Comparison of ENCODE assay signal across 1 cellular context in genomic region chr7:43583424-43584199, GRCh38.
TF ChIP-seq lines count a peak whose summit lies in the region.

No MANE protein-coding gene starts in this region.

TF ChIP-seq in WTC11, 78 proteins besides CTCF, POLR2A, EP300 and RAD21 (continued from another document):
- TF ChIP-seq, protein P1, sequence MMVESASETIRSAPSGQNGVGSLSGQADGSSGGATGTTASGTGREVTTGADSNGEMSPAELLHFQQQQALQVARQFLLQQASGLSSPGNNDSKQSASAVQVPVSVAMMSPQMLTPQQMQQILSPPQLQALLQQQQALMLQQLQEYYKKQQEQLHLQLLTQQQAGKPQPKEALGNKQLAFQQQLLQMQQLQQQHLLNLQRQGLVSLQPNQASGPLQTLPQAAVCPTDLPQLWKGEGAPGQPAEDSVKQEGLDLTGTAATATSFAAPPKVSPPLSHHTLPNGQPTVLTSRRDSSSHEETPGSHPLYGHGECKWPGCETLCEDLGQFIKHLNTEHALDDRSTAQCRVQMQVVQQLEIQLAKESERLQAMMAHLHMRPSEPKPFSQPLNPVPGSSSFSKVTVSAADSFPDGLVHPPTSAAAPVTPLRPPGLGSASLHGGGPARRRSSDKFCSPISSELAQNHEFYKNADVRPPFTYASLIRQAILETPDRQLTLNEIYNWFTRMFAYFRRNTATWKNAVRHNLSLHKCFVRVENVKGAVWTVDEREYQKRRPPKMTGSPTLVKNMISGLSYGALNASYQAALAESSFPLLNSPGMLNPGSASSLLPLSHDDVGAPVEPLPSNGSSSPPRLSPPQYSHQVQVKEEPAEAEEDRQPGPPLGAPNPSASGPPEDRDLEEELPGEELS (CRISPR knock-in tag; IDR thresholded peaks at IDR 0.05) = peak; percentile 40; the same call in 1 of the 2 replicates
- TF ChIP-seq E2F4 (CRISPR knock-in tag; IDR thresholded peaks at IDR 0.05; ENCODE audit: borderline replicate concordance, low read depth) (0 out of 2 replicates have a peak, but pooled peaks have one; percentile 54), FOXP1 (CRISPR knock-in tag; IDR thresholded peaks at IDR 0.05; ENCODE audit: borderline replicate concordance) (peak; percentile 70; the same call in 1 of the 2 replicates), NFATC4 (CRISPR knock-in tag; IDR thresholded peaks at IDR 0.05) (no peak), HMGXB4 (CRISPR knock-in tag; IDR thresholded peaks at IDR 0.05) (peak; percentile 72; the same call in 1 of the 2 replicates)
